Comparison of ENCODE assay signal across 16 cellular contexts in genomic region chr20:15091417-15092017, GRCh38.
DNase-seq lines count a peak whose midpoint lies in the region; ATAC-seq and TF ChIP-seq lines count a peak whose summit lies in the region.
"Had no signal": no experiment of that assay in that cellular context is flagged by ENCODE, and none has a peak within 500 bp of the region (broad histone marks: within the 10 kb centered on the region; RNA-seq: fewer than 3 reads in every experiment).

No MANE protein-coding gene starts in this region.

- H3K79me2 ChIP-seq in SK-N-SH (ENCODE audit: insufficient read depth) (no peaks in the 10 kb centered on the region), Loucy (ENCODE audit: insufficient read depth, low read length) (no peaks in the 10 kb centered on the region)

- CTCF ChIA-PET in SK-N-SH (lab: Yijun Ruan, JAX), result no interaction called here

- H3K27ac Mint-ChIP-seq in progenitor cell of endocrine pancreas, result peak overlapping the region; percentile 13
- H3K27ac Mint-ChIP-seq: CD4-positive, CD25-positive, alpha-beta regulatory T cell had no signal

- H3K9me3 ChIP-seq in SK-N-SH (no peaks in the 10 kb centered on the region), Loucy (ENCODE audit: insufficient read depth, low read depth, low read length) (no peaks in the 10 kb centered on the region)

- H3K27me3 ChIP-seq in SK-N-SH (ENCODE audit: insufficient read depth) (no peaks in the 10 kb centered on the region), Loucy (ENCODE audit: insufficient read depth, low read length, poor library complexity, severe bottlenecking) (no peaks in the 10 kb centered on the region)
- H3K27me3 ChIP-seq: BLaER1 treated with 17β-estradiol and CSF1 and Interleukin-3, amounts not matched to agents 10 nM and 100 nM had no signal

- no peaks in the 10 kb centered on the region for H3K9me3 Mint-ChIP-seq in progenitor cell of endocrine pancreas (ENCODE audit: low read depth)

- H3K4me3 Mint-ChIP-seq in progenitor cell of endocrine pancreas (ENCODE audit: low read depth), result no peak overlapping the region
- H3K4me3 Mint-ChIP-seq: CD4-positive, CD25-positive, alpha-beta regulatory T cell had no signal

- TF ChIP-seq CTCF in SK-N-SH (IDR thresholded peaks at IDR 0.05) (no peak), Loucy (conservative IDR thresholded peaks at IDR 0.05; ENCODE audit: low read length) (no peak), progenitor cell of endocrine pancreas (IDR thresholded peaks at IDR 0.05; ENCODE audit: unreplicated experiment) (no peak)

- no peaks in the 10 kb centered on the region for H3K27me3 Mint-ChIP-seq in progenitor cell of endocrine pancreas
- H3K27me3 Mint-ChIP-seq: CD4-positive, CD25-positive, alpha-beta regulatory T cell had no signal

- no peak overlapping the region for H3K27ac ChIP-seq in SK-N-SH (ENCODE audit: low read depth in 2 of 2, low read length in 1 of 2)
- H3K27ac ChIP-seq: BLaER1 treated with 17β-estradiol and CSF1 and Interleukin-3, amounts not matched to agents 10 nM and 100 nM had no signal

- H3K36me3 ChIP-seq in SK-N-SH (replicated peaks in 1 of 2; ENCODE audit: control insufficient read depth in 1 of 2, insufficient read depth in 2 of 2, low read length in 1 of 2) (no peaks in the 10 kb centered on the region), Loucy (ENCODE audit: insufficient read depth, low read length) (no peaks in the 10 kb centered on the region)
- H3K36me3 ChIP-seq: BLaER1 treated with 17β-estradiol and CSF1 and Interleukin-3, amounts not matched to agents 10 nM and 100 nM had no signal

- no peak for TF ChIP-seq EP300 in SK-N-SH (IDR thresholded peaks at IDR 0.05; ENCODE audit: borderline replicate concordance in 1 of 2, low read depth in 1 of 2, low read length in 1 of 2)

- no peak overlapping the region for H3K9ac ChIP-seq in SK-N-SH
- no peak overlapping the region for H3K9ac ChIP-seq in Loucy (ENCODE audit: low read depth, low read length, poor library complexity, severe bottlenecking)
- H3K9ac ChIP-seq: BLaER1 treated with 17β-estradiol and CSF1 and Interleukin-3, amounts not matched to agents 10 nM and 100 nM had no signal

- H2AFZ ChIP-seq in SK-N-SH (ENCODE audit: low read depth) (no peak overlapping the region), Loucy (ENCODE audit: low read length) (peak overlapping the region; percentile 58; the same call in 1 of the 2 replicates)

- DNase-seq in SK-N-SH (no peak), astrocyte of the hippocampus (ENCODE audit: low read depth, low spot score) (peak; percentile 21), progenitor cell of endocrine pancreas (ENCODE audit: low spot score, unreplicated experiment) (no peak), cerebellar cortex (ENCODE audit: low spot score) (no peak)
- DNase-seq in stimulated activated CD4-positive, alpha-beta T cell treated with anti-CD3 and anti-CD28 coated beads, Interleukin-4, amount 100 ng/mL, for 1 hour, result no peak
- DNase-seq: 8988T; ACHN; Calu3; CD4-positive, CD25-positive, alpha-beta regulatory T cell; DMS 273 treated with DMSO at 0.1 percent for 48 hours had no signal

- H3K4me1 ChIP-seq in SK-N-SH (ENCODE audit: control insufficient read depth in 1 of 2, insufficient read depth in 2 of 2, low read depth in 1 of 2, low read length in 1 of 2) (no peaks in the 10 kb centered on the region), Loucy (ENCODE audit: insufficient read depth, low read length, poor library complexity, severe bottlenecking) (no peaks in the 10 kb centered on the region)
- H3K4me1 ChIP-seq: BLaER1 treated with 17β-estradiol and CSF1 and Interleukin-3, amounts not matched to agents 10 nM and 100 nM had no signal

- WGBS in SK-N-SH (ENCODE audit: low lambda C conversion rate), result 87% methylated on average over 4 of the region's 4 CpGs

- no peak overlapping the region for H3K4me2 ChIP-seq in SK-N-SH
- no peak overlapping the region for H3K4me2 ChIP-seq in Loucy (ENCODE audit: low read depth, low read length, poor library complexity, severe bottlenecking)
- H3K4me2 ChIP-seq: BLaER1 treated with 17β-estradiol and CSF1 and Interleukin-3, amounts not matched to agents 10 nM and 100 nM had no signal

- ATAC-seq in SK-N-SH treated with all-trans-retinoic acid at 6 μM for 48 hours (no peak), HG03520 (IDR thresholded peaks at IDR 0.05; ENCODE audit: unreplicated experiment) (no peak)
- ATAC-seq: GM12878, HCT116 had no signal

- no peaks in the 10 kb centered on the region for H3K36me3 Mint-ChIP-seq in progenitor cell of endocrine pancreas (ENCODE audit: insufficient read depth)
- H3K36me3 Mint-ChIP-seq: CD4-positive, CD25-positive, alpha-beta regulatory T cell had no signal

- POLR2A ChIA-PET in SK-N-SH (lab: Yijun Ruan, JAX), result interaction anchor here (0.7 kb wide), 1 partner anchor 506 kb away, joined by 5 read pairs; no protein-coding TSS in a partner anchor

- no peak for TF ChIP-seq RAD21 in SK-N-SH (IDR thresholded peaks at IDR 0.05; ENCODE audit: low read length)

- H3K9me2 ChIP-seq in SK-N-SH (no peaks in the 10 kb centered on the region), Loucy (replicated peaks; ENCODE audit: low read depth, low read length) (no peaks in the 10 kb centered on the region)

- no peaks in the 10 kb centered on the region for H4K20me1 ChIP-seq in SK-N-SH (ENCODE audit: insufficient read depth)
- H4K20me1 ChIP-seq in Loucy (ENCODE audit: insufficient read depth, low read length, poor library complexity, severe bottlenecking), result no peaks in the 10 kb centered on the region
- H4K20me1 ChIP-seq: BLaER1 treated with 17β-estradiol and CSF1 and Interleukin-3, amounts not matched to agents 10 nM and 100 nM had no signal

- H3K4me1 Mint-ChIP-seq in progenitor cell of endocrine pancreas (ENCODE audit: low read depth), result peaks cover 7% of the 10 kb centered on the region
- H3K4me1 Mint-ChIP-seq: CD4-positive, CD25-positive, alpha-beta regulatory T cell had no signal

- H3F3A ChIP-seq in SK-N-SH (replicated peaks; ENCODE audit: insufficient read depth) (no peaks in the 10 kb centered on the region), Loucy (ENCODE audit: low read depth) (no peaks in the 10 kb centered on the region)

- no peak overlapping the region for H3K4me3 ChIP-seq in SK-N-SH (ENCODE audit: low read depth in 2 of 2, low read length in 1 of 2)
- peak overlapping the region; percentile 0 for H3K4me3 ChIP-seq in Loucy (ENCODE audit: low read length, poor library complexity, severe bottlenecking)
- H3K4me3 ChIP-seq: BLaER1 treated with 17β-estradiol and CSF1 and Interleukin-3, amounts not matched to agents 10 nM and 100 nM; GM12878 had no signal

TF ChIP-seq in SK-N-SH treated with all-trans-retinoic acid at 6 μM for 48 hours, 23 proteins besides CTCF, POLR2A, EP300 and RAD21:
- TF ChIP-seq TOX (CRISPR knock-in tag; IDR thresholded peaks at IDR 0.05; ENCODE audit: borderline replicate concordance) (no peak), ZNF565 (CRISPR knock-in tag; conservative IDR thresholded peaks at IDR 0.05; ENCODE audit: low read depth) (no peak), ZNF70 (CRISPR knock-in tag; IDR thresholded peaks at IDR 0.05) (no peak), ISL1 (CRISPR knock-in tag; IDR thresholded peaks at IDR 0.05) (peak; percentile 47; the same call in 1 of the 2 replicates), CSDC2 (CRISPR knock-in tag; IDR thresholded peaks at IDR 0.05) (no peak), SNAI2 (CRISPR knock-in tag; IDR thresholded peaks at IDR 0.05) (no peak)
- TF ChIP-seq, protein P1, sequence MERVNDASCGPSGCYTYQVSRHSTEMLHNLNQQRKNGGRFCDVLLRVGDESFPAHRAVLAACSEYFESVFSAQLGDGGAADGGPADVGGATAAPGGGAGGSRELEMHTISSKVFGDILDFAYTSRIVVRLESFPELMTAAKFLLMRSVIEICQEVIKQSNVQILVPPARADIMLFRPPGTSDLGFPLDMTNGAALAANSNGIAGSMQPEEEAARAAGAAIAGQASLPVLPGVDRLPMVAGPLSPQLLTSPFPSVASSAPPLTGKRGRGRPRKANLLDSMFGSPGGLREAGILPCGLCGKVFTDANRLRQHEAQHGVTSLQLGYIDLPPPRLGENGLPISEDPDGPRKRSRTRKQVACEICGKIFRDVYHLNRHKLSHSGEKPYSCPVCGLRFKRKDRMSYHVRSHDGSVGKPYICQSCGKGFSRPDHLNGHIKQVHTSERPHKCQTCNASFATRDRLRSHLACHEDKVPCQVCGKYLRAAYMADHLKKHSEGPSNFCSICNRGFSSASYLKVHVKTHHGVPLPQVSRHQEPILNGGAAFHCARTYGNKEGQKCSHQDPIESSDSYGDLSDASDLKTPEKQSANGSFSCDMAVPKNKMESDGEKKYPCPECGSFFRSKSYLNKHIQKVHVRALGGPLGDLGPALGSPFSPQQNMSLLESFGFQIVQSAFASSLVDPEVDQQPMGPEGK (CRISPR knock-in tag; IDR thresholded peaks at IDR 0.05; ENCODE audit: borderline replicate concordance), result no peak

TF ChIP-seq in SK-N-SH, 30 proteins besides CTCF, POLR2A, EP300 and RAD21:
- TF ChIP-seq NRF1 (IDR thresholded peaks at IDR 0.05; ENCODE audit: low read depth, low read length) (no peak), MEF2A (IDR thresholded peaks at IDR 0.05; ENCODE audit: borderline replicate concordance, low read depth) (no peak), JUND (IDR thresholded peaks at IDR 0.05) (no peak), POLR2AphosphoS5 (IDR thresholded peaks at IDR 0.05; ENCODE audit: low read depth, low read length) (no peak), FOXJ3 (CRISPR knock-in tag; IDR thresholded peaks at IDR 0.05) (no peak), FOSL2 (IDR thresholded peaks at IDR 0.05; ENCODE audit: borderline replicate concordance, low read depth) (no peak), TCF12 (IDR thresholded peaks at IDR 0.05) (no peak), NFIC (IDR thresholded peaks at IDR 0.05; ENCODE audit: borderline replicate concordance) (no peak), RFX5 (IDR thresholded peaks at IDR 0.05; ENCODE audit: low read length) (no peak)
